8 cellular contexts compared by ENCODE assay signal in the genomic region with DNA sequence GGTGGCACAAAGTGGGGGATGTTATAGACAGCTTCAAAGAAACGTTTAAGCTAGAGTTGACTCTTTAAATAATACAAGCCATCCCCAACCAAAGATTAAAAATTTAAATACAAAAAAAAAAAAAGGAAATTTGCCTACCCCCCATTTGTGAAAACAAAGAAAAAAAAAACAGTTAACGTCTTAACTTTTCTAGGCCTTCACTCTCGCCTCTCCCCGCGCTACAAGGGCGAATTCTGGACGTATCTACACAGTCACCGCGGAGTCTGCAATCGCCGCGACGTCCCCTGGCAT. TPM values are rescaled to one million over a fixed set of nuclear protein-coding genes. Genes with fewer than 3 reads are reported as not detected.
DNase-seq lines count a peak whose midpoint lies in the region; ATAC-seq and TF ChIP-seq lines count a peak whose summit lies in the region.

No MANE protein-coding gene starts in this region.

- peaks cover 60% of the 10 kb centered on the region for H3K4me1 Mint-ChIP-seq in WTC11

- no peaks in the 10 kb centered on the region for H3K9me3 Mint-ChIP-seq in WTC11

- H3K27me3 ChIP-seq in GM06990 (replicated peaks; ENCODE audit: control insufficient read depth, insufficient read depth, low read length), result no peaks in the 10 kb centered on the region

- TF ChIP-seq CTCF in GM06990 (IDR thresholded peaks at IDR 0.05; ENCODE audit: insufficient read depth, low read length, poor library complexity, severe bottlenecking) (no peak), WTC11 (IDR thresholded peaks at IDR 0.05) (no peak)

- no peaks in the 10 kb centered on the region for H3K27me3 Mint-ChIP-seq in WTC11 (ENCODE audit: low read depth)

- peak overlapping the region; percentile 69 for H3K4me3 ChIP-seq in GM06990 (replicated peaks; ENCODE audit: low read depth, low read length)

- ATAC-seq in WTC11 (peak; percentile 4), Right ventricle myocardium superior (ENCODE audit: poor library complexity) (peak; percentile 40), GM19397 (IDR thresholded peaks at IDR 0.05; ENCODE audit: unreplicated experiment) (no peak)

- POLR2A ChIA-PET in WTC11 (lab: Charles Lee), result no interaction called here

- DNase-seq in GM06990 (ENCODE audit: extremely low read depth, insufficient read length) (no peak), WTC11 (ENCODE audit: low spot score) (no peak), Right ventricle myocardium superior (no peak), retina (peak; percentile 89), NCI-H524 (lab: John Stamatoyannopoulos, UW) (no peak), NCI-H82 (lab: John Stamatoyannopoulos, UW) (no peak)
- DNase-seq in activated effector memory CD4-positive, alpha-beta T cell treated with Interleukin-2 at 50 U/mL for 16 hours, result no peak

- CTCF ChIA-PET in WTC11 (lab: Charles Lee), result interaction anchor here (0.6 to 0.7 kb wide), 2 partner anchors 370 to 403 kb away, joined by 3 to 4 read pairs; no protein-coding TSS in a partner anchor

- peak overlapping the region; percentile 73; the same call in 1 of the 2 replicates for H3K27ac Mint-ChIP-seq in WTC11

- intact Hi-C loops in Right ventricle myocardium superior (cut with DNase I), result loop anchor here (5.0 kb wide), 1 partner anchor 75 kb away; no protein-coding TSS in a partner anchor

- H3K36me3 Mint-ChIP-seq in WTC11, result no peaks in the 10 kb centered on the region

- no peaks in the 10 kb centered on the region for H3K36me3 ChIP-seq in GM06990 (ENCODE audit: control insufficient read depth, insufficient read depth, low read length)

- H3K4me3 Mint-ChIP-seq in WTC11, result peak overlapping the region; percentile 77

TF ChIP-seq in WTC11, 78 proteins besides CTCF, POLR2A, EP300 and RAD21:
- TF ChIP-seq STAT6 (CRISPR knock-in tag; conservative IDR thresholded peaks at IDR 0.05; ENCODE audit: low read depth) (no peak), CDX4 (CRISPR knock-in tag; IDR thresholded peaks at IDR 0.05; ENCODE audit: borderline replicate concordance) (no peak), MXD4 (CRISPR knock-in tag; IDR thresholded peaks at IDR 0.05; ENCODE audit: borderline replicate concordance) (no peak), TEAD4 (CRISPR knock-in tag; IDR thresholded peaks at IDR 0.05) (no peak), CREB1 (CRISPR knock-in tag; IDR thresholded peaks at IDR 0.05) (no peak), KAT7 (CRISPR knock-in tag; IDR thresholded peaks at IDR 0.05; ENCODE audit: borderline replicate concordance) (no peak), TP53 (CRISPR knock-in tag; IDR thresholded peaks at IDR 0.05) (no peak), CREM (CRISPR knock-in tag; IDR thresholded peaks at IDR 0.05) (no peak)
- TF ChIP-seq, protein P1, sequence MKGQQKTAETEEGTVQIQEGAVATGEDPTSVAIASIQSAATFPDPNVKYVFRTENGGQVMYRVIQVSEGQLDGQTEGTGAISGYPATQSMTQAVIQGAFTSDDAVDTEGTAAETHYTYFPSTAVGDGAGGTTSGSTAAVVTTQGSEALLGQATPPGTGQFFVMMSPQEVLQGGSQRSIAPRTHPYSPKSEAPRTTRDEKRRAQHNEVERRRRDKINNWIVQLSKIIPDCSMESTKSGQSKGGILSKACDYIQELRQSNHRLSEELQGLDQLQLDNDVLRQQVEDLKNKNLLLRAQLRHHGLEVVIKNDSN (CRISPR knock-in tag; IDR thresholded peaks at IDR 0.05), result no peak
- TF ChIP-seq, protein P2, sequence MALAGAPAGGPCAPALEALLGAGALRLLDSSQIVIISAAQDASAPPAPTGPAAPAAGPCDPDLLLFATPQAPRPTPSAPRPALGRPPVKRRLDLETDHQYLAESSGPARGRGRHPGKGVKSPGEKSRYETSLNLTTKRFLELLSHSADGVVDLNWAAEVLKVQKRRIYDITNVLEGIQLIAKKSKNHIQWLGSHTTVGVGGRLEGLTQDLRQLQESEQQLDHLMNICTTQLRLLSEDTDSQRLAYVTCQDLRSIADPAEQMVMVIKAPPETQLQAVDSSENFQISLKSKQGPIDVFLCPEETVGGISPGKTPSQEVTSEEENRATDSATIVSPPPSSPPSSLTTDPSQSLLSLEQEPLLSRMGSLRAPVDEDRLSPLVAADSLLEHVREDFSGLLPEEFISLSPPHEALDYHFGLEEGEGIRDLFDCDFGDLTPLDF (CRISPR knock-in tag; IDR thresholded peaks at IDR 0.05), result no peak
- TF ChIP-seq, protein P3, sequence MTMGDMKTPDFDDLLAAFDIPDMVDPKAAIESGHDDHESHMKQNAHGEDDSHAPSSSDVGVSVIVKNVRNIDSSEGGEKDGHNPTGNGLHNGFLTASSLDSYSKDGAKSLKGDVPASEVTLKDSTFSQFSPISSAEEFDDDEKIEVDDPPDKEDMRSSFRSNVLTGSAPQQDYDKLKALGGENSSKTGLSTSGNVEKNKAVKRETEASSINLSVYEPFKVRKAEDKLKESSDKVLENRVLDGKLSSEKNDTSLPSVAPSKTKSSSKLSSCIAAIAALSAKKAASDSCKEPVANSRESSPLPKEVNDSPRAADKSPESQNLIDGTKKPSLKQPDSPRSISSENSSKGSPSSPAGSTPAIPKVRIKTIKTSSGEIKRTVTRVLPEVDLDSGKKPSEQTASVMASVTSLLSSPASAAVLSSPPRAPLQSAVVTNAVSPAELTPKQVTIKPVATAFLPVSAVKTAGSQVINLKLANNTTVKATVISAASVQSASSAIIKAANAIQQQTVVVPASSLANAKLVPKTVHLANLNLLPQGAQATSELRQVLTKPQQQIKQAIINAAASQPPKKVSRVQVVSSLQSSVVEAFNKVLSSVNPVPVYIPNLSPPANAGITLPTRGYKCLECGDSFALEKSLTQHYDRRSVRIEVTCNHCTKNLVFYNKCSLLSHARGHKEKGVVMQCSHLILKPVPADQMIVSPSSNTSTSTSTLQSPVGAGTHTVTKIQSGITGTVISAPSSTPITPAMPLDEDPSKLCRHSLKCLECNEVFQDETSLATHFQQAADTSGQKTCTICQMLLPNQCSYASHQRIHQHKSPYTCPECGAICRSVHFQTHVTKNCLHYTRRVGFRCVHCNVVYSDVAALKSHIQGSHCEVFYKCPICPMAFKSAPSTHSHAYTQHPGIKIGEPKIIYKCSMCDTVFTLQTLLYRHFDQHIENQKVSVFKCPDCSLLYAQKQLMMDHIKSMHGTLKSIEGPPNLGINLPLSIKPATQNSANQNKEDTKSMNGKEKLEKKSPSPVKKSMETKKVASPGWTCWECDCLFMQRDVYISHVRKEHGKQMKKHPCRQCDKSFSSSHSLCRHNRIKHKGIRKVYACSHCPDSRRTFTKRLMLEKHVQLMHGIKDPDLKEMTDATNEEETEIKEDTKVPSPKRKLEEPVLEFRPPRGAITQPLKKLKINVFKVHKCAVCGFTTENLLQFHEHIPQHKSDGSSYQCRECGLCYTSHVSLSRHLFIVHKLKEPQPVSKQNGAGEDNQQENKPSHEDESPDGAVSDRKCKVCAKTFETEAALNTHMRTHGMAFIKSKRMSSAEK (CRISPR knock-in tag; IDR thresholded peaks at IDR 0.05; ENCODE audit: borderline replicate concordance), result no peak
TF ChIP-seq in WTC11: peak in this region for 0.

RNA-seq across cellular contexts. Expression of gene NUDT4, which starts 0.5 kb away (rescaled TPM):
- 51.3 to 56.9 TPM (median 56.5 TPM) in 3 replicates for total RNA-seq in WTC11 (2021)
- total RNA-seq in Right ventricle myocardium superior, result 410 TPM
